ENCODE assay signal across 11 cellular contexts in the genomic region with DNA sequence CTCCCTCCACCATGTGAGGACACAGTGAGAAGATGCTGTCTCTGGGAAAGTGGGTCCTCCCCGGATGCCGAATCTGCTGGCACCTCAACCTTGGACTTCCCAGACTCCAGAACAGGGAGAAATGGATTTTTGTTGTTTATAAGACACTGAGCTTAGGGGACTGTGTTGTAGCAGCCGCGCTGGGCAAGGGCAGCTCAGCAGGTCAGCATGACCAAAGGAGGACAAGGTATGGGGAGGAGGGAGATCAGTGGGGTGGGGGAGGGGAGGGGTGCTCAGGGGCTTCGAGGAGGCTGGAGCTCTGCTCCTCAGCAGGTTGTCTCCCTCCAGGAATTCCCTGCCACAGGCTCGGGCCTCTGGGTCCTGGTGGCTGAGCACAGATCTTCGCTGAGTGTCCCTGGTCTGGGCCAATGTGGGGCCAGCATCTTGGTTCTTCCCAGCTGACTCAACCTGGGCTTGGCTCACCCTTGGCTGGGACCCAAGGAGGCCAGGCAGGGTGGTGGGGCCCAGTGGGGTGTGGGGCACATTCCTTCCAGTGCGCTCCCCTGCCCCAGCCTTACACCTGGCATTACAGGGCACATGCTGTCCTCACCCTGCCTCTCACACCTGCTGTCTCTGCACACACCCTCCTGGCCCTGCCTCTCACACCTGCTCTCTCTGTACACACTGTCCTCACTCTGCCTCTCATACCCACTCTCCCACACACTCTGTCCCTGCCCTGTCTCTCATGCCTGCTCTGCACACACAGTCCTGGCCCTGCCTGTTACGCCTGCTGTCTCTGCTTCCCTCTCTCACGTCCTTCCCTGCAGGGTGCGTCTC.
DNase-seq lines count a peak whose midpoint lies in the region; ATAC-seq, FAIRE-seq and TF ChIP-seq lines count a peak whose summit lies in the region.
"Had no signal": no experiment of that assay in that cellular context is flagged by ENCODE, and none has a peak within 500 bp of the region (broad histone marks: within the 10 kb centered on the region; RNA-seq: fewer than 3 reads in every experiment).

No MANE protein-coding gene starts in this region.

- H3K4me2 ChIP-seq in keratinocyte (ENCODE audit: control insufficient read depth, extremely low read depth, insufficient read depth, low read depth, low read length), result peak overlapping the region; percentile 27
- H3K4me2 ChIP-seq: A549 had no signal

- no peaks in the 10 kb centered on the region for H3K9me3 Mint-ChIP-seq in activated CD4-positive, alpha-beta memory T cell treated with anti-CD3 and anti-CD28 coated beads, Interleukin-2, amount 10 ng/mL, durations not matched to agents 7 days and 5 days
- no peaks in the 10 kb centered on the region for H3K9me3 Mint-ChIP-seq in activated CD4-positive, alpha-beta memory T cell treated with anti-CD3 and anti-CD28 coated beads for 36 hours
- H3K9me3 Mint-ChIP-seq in type B pancreatic cell, result no peaks in the 10 kb centered on the region
- H3K9me3 Mint-ChIP-seq: activated naive CD4-positive, alpha-beta T cell treated with anti-CD3 and anti-CD28 coated beads, Interleukin-2, amount 50 U/mL, for 72 hours had no signal

- H3K27me3 ChIP-seq in Panc1 (ENCODE audit: control insufficient read depth, insufficient read depth, low read length) (peaks cover 2% of the 10 kb centered on the region; the same call in 1 of the 2 replicates), keratinocyte (ENCODE audit: control insufficient read depth, extremely low read depth, insufficient read depth, low read length) (peaks cover 4% of the 10 kb centered on the region)
- H3K27me3 ChIP-seq: thyroid gland had no signal

- H3K9me3 ChIP-seq in Panc1 (ENCODE audit: control insufficient read depth, insufficient read depth, low read depth, low read length), result no peaks in the 10 kb centered on the region
- no peaks in the 10 kb centered on the region for H3K9me3 ChIP-seq in keratinocyte (ENCODE audit: control insufficient read depth, low read depth, low read length)
- H3K9me3 ChIP-seq: A549, thyroid gland had no signal

- peaks cover 2% of the 10 kb centered on the region for H3K9me1 ChIP-seq in keratinocyte (ENCODE audit: control insufficient read depth, extremely low read depth, insufficient read depth, low read length)

- 0 out of 2 replicates have a peak, but pooled peaks have one; percentile 14 for ATAC-seq in Panc1
- ATAC-seq in HG02840 (IDR thresholded peaks at IDR 0.05; ENCODE audit: low FRiP score, unreplicated experiment), result no peak
- no peak for ATAC-seq in GM18519 (IDR thresholded peaks at IDR 0.05; ENCODE audit: low FRiP score, unreplicated experiment)
- ATAC-seq: A549; activated naive CD4-positive, alpha-beta T cell treated with anti-CD3 and anti-CD28 coated beads, Interleukin-2, amount 50 U/mL, for 72 hours had no signal

- H3K27ac ChIP-seq in Panc1 (ENCODE audit: low read length) (no peak overlapping the region), keratinocyte (ENCODE audit: control insufficient read depth, insufficient read depth, low read length) (peak overlapping the region; percentile 40)
- H3K27ac ChIP-seq: thyroid gland had no signal

- peak; percentile 70 for FAIRE-seq in keratinocyte (lab: Jason Lieb, UNC)
- FAIRE-seq: A549 had no signal

- H4K20me1 ChIP-seq in keratinocyte (ENCODE audit: control insufficient read depth, extremely low read depth, insufficient read depth, low read length), result no peaks in the 10 kb centered on the region

- no peaks in the 10 kb centered on the region for H3K36me3 Mint-ChIP-seq in activated CD4-positive, alpha-beta memory T cell treated with anti-CD3 and anti-CD28 coated beads, Interleukin-2, amount 10 ng/mL, durations not matched to agents 7 days and 5 days (ENCODE audit: low read depth)
- no peaks in the 10 kb centered on the region for H3K36me3 Mint-ChIP-seq in activated CD4-positive, alpha-beta memory T cell treated with anti-CD3 and anti-CD28 coated beads for 36 hours
- no peaks in the 10 kb centered on the region for H3K36me3 Mint-ChIP-seq in type B pancreatic cell
- H3K36me3 Mint-ChIP-seq: activated naive CD4-positive, alpha-beta T cell treated with anti-CD3 and anti-CD28 coated beads, Interleukin-2, amount 50 U/mL, for 72 hours had no signal

- in situ Hi-C loops in Panc1 (cut with HindIII; ENCODE audit: low pct_unique_long_range_greater_than_20kb, low sequenced_read_pairs), result no loop called here

- dilution Hi-C loops in keratinocyte (cut with MboI; ENCODE audit: extremely low pct_ligation_motif_present, low sequenced_read_pairs), result no loop called here

- CTCF ChIA-PET in activated CD4-positive, alpha-beta memory T cell treated with anti-CD3 and anti-CD28 coated beads, Interleukin-2, amount 10 ng/mL, durations not matched to agents 7 days and 5 days (lab: Charles Lee), result no interaction called here
- CTCF ChIA-PET in activated CD4-positive, alpha-beta memory T cell treated with anti-CD3 and anti-CD28 coated beads for 36 hours (lab: Charles Lee), result no interaction called here
- CTCF ChIA-PET in Panc1 (lab: Charles Lee), result interaction anchor here (0.6 kb wide), 1 partner anchor 41 kb away, joined by 3 read pairs; no protein-coding TSS in a partner anchor

- peak; percentile 9 for DNase-seq in activated CD4-positive, alpha-beta memory T cell treated with anti-CD3 and anti-CD28 coated beads, Interleukin-2, amount 10 ng/mL, durations not matched to agents 7 days and 5 days
- DNase-seq in activated CD4-positive, alpha-beta memory T cell treated with anti-CD3 and anti-CD28 coated beads for 36 hours, result no peak
- DNase-seq in Panc1 (ENCODE audit: low read depth, low spot score) (no peak), keratinocyte (ENCODE audit: low read depth, low spot score) (peak; percentile 63), type B pancreatic cell (ENCODE audit: extremely low spot score, unreplicated experiment) (no peak), GDM1 (lab: John Stamatoyannopoulos, UW) (no peak)

- intact Hi-C loops in activated CD4-positive, alpha-beta memory T cell treated with anti-CD3 and anti-CD28 coated beads for 36 hours (cut with micrococcal nuclease), result no loop called here
- intact Hi-C loops in Panc1 (cut with micrococcal nuclease; ENCODE audit: unreplicated experiment), result no loop called here

- POLR2A ChIA-PET in activated CD4-positive, alpha-beta memory T cell treated with anti-CD3 and anti-CD28 coated beads, Interleukin-2, amount 10 ng/mL, durations not matched to agents 7 days and 5 days (lab: Charles Lee), result no interaction called here
- POLR2A ChIA-PET in activated CD4-positive, alpha-beta memory T cell treated with anti-CD3 and anti-CD28 coated beads for 36 hours (lab: Charles Lee), result no interaction called here
- POLR2A ChIA-PET in Panc1 (lab: Charles Lee), result no interaction called here

- H3K4me1 Mint-ChIP-seq in activated CD4-positive, alpha-beta memory T cell treated with anti-CD3 and anti-CD28 coated beads, Interleukin-2, amount 10 ng/mL, durations not matched to agents 7 days and 5 days, result no peaks in the 10 kb centered on the region
- no peaks in the 10 kb centered on the region for H3K4me1 Mint-ChIP-seq in activated CD4-positive, alpha-beta memory T cell treated with anti-CD3 and anti-CD28 coated beads for 36 hours (ENCODE audit: low read depth)
- peaks cover 5% of the 10 kb centered on the region for H3K4me1 Mint-ChIP-seq in type B pancreatic cell (ENCODE audit: unreplicated experiment)

- no peak overlapping the region for H3K27ac Mint-ChIP-seq in activated CD4-positive, alpha-beta memory T cell treated with anti-CD3 and anti-CD28 coated beads, Interleukin-2, amount 10 ng/mL, durations not matched to agents 7 days and 5 days
- no peak overlapping the region for H3K27ac Mint-ChIP-seq in activated CD4-positive, alpha-beta memory T cell treated with anti-CD3 and anti-CD28 coated beads for 36 hours
- peak overlapping the region; percentile 25 for H3K27ac Mint-ChIP-seq in type B pancreatic cell
- H3K27ac Mint-ChIP-seq: activated naive CD4-positive, alpha-beta T cell treated with anti-CD3 and anti-CD28 coated beads, Interleukin-2, amount 50 U/mL, for 72 hours had no signal

- no peaks in the 10 kb centered on the region for H3K79me2 ChIP-seq in keratinocyte (ENCODE audit: control insufficient read depth, insufficient read depth, low read length)

- TF ChIP-seq CTCF in Panc1 (IDR thresholded peaks at IDR 0.05), result no peak
- no peak for TF ChIP-seq CTCF in keratinocyte (optimal IDR thresholded peaks at IDR 0.05 in 1 of 3, IDR thresholded peaks at IDR 0.05 in 1 of 3, conservative IDR thresholded peaks at IDR 0.05 in 1 of 3; ENCODE audit: extremely low read depth in 1 of 3, insufficient read depth in 2 of 3, low read length in 3 of 3)
- no peak for TF ChIP-seq CTCF in type B pancreatic cell (conservative IDR thresholded peaks at IDR 0.05)

- H3K4me1 ChIP-seq in Panc1 (ENCODE audit: control insufficient read depth, insufficient read depth, low read length) (no peaks in the 10 kb centered on the region), keratinocyte (ENCODE audit: control insufficient read depth, extremely low read depth, insufficient read depth, low read length) (peaks cover 29% of the 10 kb centered on the region)
- H3K4me1 ChIP-seq: A549, thyroid gland had no signal

- H3K36me3 ChIP-seq in Panc1 (ENCODE audit: control insufficient read depth, insufficient read depth, low read length) (no peaks in the 10 kb centered on the region), keratinocyte (ENCODE audit: control insufficient read depth in 2 of 2, extremely low read depth in 1 of 2, insufficient read depth in 2 of 2, low read length in 2 of 2) (no peaks in the 10 kb centered on the region)
- H3K36me3 ChIP-seq: thyroid gland had no signal

- BruUV-seq in Panc1 (replicated peaks; lab: Mats Ljungman, UMichigan), result no TSS peak

- H3K4me3 ChIP-seq in Panc1 (ENCODE audit: low read depth in 2 of 2, low read length in 2 of 2) (no peak overlapping the region), keratinocyte (ENCODE audit: control insufficient read depth in 2 of 3, extremely low read depth in 1 of 3, insufficient read depth in 2 of 3, low read depth in 1 of 3, low read length in 3 of 3) (no peak overlapping the region)
- H3K4me3 ChIP-seq: A549, thyroid gland had no signal

- H2AFZ ChIP-seq in keratinocyte (ENCODE audit: control insufficient read depth, low read length), result peak overlapping the region; percentile 22

- no peak overlapping the region for H3K4me3 Mint-ChIP-seq in activated CD4-positive, alpha-beta memory T cell treated with anti-CD3 and anti-CD28 coated beads, Interleukin-2, amount 10 ng/mL, durations not matched to agents 7 days and 5 days
- no peak overlapping the region for H3K4me3 Mint-ChIP-seq in activated CD4-positive, alpha-beta memory T cell treated with anti-CD3 and anti-CD28 coated beads for 36 hours
- no peak overlapping the region for H3K4me3 Mint-ChIP-seq in type B pancreatic cell

- H3K9ac ChIP-seq in keratinocyte (ENCODE audit: control insufficient read depth, extremely low read depth, insufficient read depth, low read length), result peak overlapping the region; percentile 22

- H3K27me3 Mint-ChIP-seq in activated CD4-positive, alpha-beta memory T cell treated with anti-CD3 and anti-CD28 coated beads, Interleukin-2, amount 10 ng/mL, durations not matched to agents 7 days and 5 days, result peaks cover 2% of the 10 kb centered on the region
- peaks cover 7% of the 10 kb centered on the region for H3K27me3 Mint-ChIP-seq in activated CD4-positive, alpha-beta memory T cell treated with anti-CD3 and anti-CD28 coated beads for 36 hours
- H3K27me3 Mint-ChIP-seq in type B pancreatic cell, result peaks cover 33% of the 10 kb centered on the region

Comparison
In these comparisons a context has a peak if more than half of its experiments do, and no peak if none do; other contexts are left out.
1. DNase-seq: peak in activated CD4-positive, alpha-beta memory T cell treated with anti-CD3 and anti-CD28 coated beads, Interleukin-2, amount 10 ng/mL, durations not matched to agents 7 days and 5 days (single experiment) and keratinocyte (single experiment); none in activated CD4-positive, alpha-beta memory T cell treated with anti-CD3 and anti-CD28 coated beads for 36 hours (single experiment), Panc1 (single experiment), type B pancreatic cell (single experiment) and GDM1 (single experiment).